8 cellular contexts compared by ENCODE assay signal in genomic region chr12:56029666-56030293, GRCh38. TPM values are rescaled to one million over a fixed set of nuclear protein-coding genes. Genes with fewer than 3 reads are reported as not detected.
DNase-seq lines count a peak whose midpoint lies in the region; ATAC-seq and TF ChIP-seq lines count a peak whose summit lies in the region.

No MANE protein-coding gene starts in this region.

- DNase-seq in SHP77 (lab: John Stamatoyannopoulos, UW) (peak; percentile 11 to 33), SHP77 treated with DMSO at 0.1 percent for 48 hours (lab: John Stamatoyannopoulos, UW) (no peak), SK-N-SH (peak; percentile 76), breast epithelium (ENCODE audit: low spot score in 2 of 2) (no peak), left lung (peak in 1 of 2 donors; percentile 38), transverse colon (peak; percentile 47), mesenteric fat pad (ENCODE audit: low spot score) (no peak)

- H3K36me3 ChIP-seq in SK-N-SH (replicated peaks in 1 of 2; ENCODE audit: control insufficient read depth in 1 of 2, insufficient read depth in 2 of 2, low read length in 1 of 2) (peaks cover 10 to 27% of the 10 kb centered on the region in 2 experiments), breast epithelium (no peaks in the 10 kb centered on the region), left lung (peaks cover 0 to 52% of the 10 kb centered on the region in 2 donors), transverse colon (no peaks in the 10 kb centered on the region)

- H3K4me1 ChIP-seq in SK-N-SH (ENCODE audit: control insufficient read depth in 1 of 2, insufficient read depth in 2 of 2, low read depth in 1 of 2, low read length in 1 of 2) (0 out of 4 replicates have a peak, but pooled peaks cover 0 to 8% of the 10 kb centered on the region in 2 experiments), breast epithelium (no peaks in the 10 kb centered on the region), left lung (peaks cover 4 to 8% of the 10 kb centered on the region in 2 donors), transverse colon (peaks cover 0 to 5% (median 0%) of the 10 kb centered on the region in 4 donors)

- H2AFZ ChIP-seq in SK-N-SH (ENCODE audit: low read depth) = 0 out of 2 replicates have a peak overlapping the region, but pooled peaks have one; percentile 39

- CTCF ChIA-PET in SK-N-SH (lab: Yijun Ruan, JAX) = interaction anchor here (0.6 to 11.8 kb wide), 22 partner anchors 9 to 300 kb away, joined by 3 to 183 read pairs (median 6); partner anchors contain the start of genes IKZF4 and SUOX

- 85% methylated on average over 6 of the region's 6 CpGs for WGBS in SK-N-SH (ENCODE audit: low lambda C conversion rate)
- 60 to 81% methylated on average over 2 to 6 of the region's 6 CpGs for WGBS in transverse colon (ENCODE audit: low coverage in 1 of 2), 2 donors

- peak; percentile 91 for ATAC-seq in left lung

- H3K9me3 ChIP-seq in SK-N-SH (no peaks in the 10 kb centered on the region), breast epithelium (no peaks in the 10 kb centered on the region), left lung (no peaks in the 10 kb centered on the region), transverse colon (no peaks in the 10 kb centered on the region)

- TF ChIP-seq CTCF in SK-N-SH (IDR thresholded peaks at IDR 0.05) (peak; percentile 86), breast epithelium (IDR thresholded peaks at IDR 0.05) (peak; percentile 49 to 61 (median 60)), left lung (IDR thresholded peaks at IDR 0.05) (peak; percentile 30 to 57), transverse colon (IDR thresholded peaks at IDR 0.05) (peak; percentile 59 to 70 (median 63))

- peaks cover 15% of the 10 kb centered on the region for H3F3A ChIP-seq in SK-N-SH (replicated peaks; ENCODE audit: insufficient read depth)

- H3K9ac ChIP-seq in SK-N-SH = no peak overlapping the region

- intact Hi-C loops in breast epithelium (cut with DNase I; ENCODE audit: low total_unique reads) (no loop called here), left lung (cut with DNase I) (no loop called here), transverse colon (cut with DNase I; ENCODE audit: low total_unique reads) (no loop called here)

- H3K4me3 ChIP-seq in SK-N-SH (ENCODE audit: low read depth in 2 of 2, low read length in 1 of 2) (no peak overlapping the region), breast epithelium (no peak overlapping the region), left lung (no peak overlapping the region), transverse colon (no peak overlapping the region)

- TF ChIP-seq EP300 in Ishikawa (IDR thresholded peaks at IDR 0.05; ENCODE audit: borderline replicate concordance) (no peak), SK-N-SH (IDR thresholded peaks at IDR 0.05; ENCODE audit: borderline replicate concordance in 1 of 2, low read depth in 1 of 2, low read length in 1 of 2) (no peak), transverse colon (IDR thresholded peaks at IDR 0.05; ENCODE audit: low read depth) (no peak)

- TF ChIP-seq POLR2A in breast epithelium (IDR thresholded peaks at IDR 0.05) = no peak
- TF ChIP-seq POLR2A in transverse colon (IDR thresholded peaks at IDR 0.05) = no peak

- in situ Hi-C loops in transverse colon (cut with MboI; ENCODE audit: low pct_ligation_motif_present in 1 of 4, low pct_unique_long_range_greater_than_20kb in 1 of 4, low sequenced_read_pairs in 3 of 4) = no loop called here

- no peaks in the 10 kb centered on the region for H3K79me2 ChIP-seq in SK-N-SH (ENCODE audit: insufficient read depth)

- peak overlapping the region; percentile 46; the same call in 1 of the 2 replicates for H3K4me2 ChIP-seq in SK-N-SH

- H4K20me1 ChIP-seq in SK-N-SH (ENCODE audit: insufficient read depth) = no peaks in the 10 kb centered on the region

- no peaks in the 10 kb centered on the region for H3K27me3 ChIP-seq in SK-N-SH (ENCODE audit: insufficient read depth)
- no peaks in the 10 kb centered on the region for H3K27me3 ChIP-seq in breast epithelium
- H3K27me3 ChIP-seq in left lung = no peaks in the 10 kb centered on the region
- H3K27me3 ChIP-seq in transverse colon = no peaks in the 10 kb centered on the region

- H3K27ac ChIP-seq in SK-N-SH (ENCODE audit: low read depth in 2 of 2, low read length in 1 of 2) (peak overlapping the region in 1 of 2 experiments; percentile 54; a peak in 1 of 4 replicates), breast epithelium (peak overlapping the region in 1 of 2 donors; percentile 61), left lung (no peak overlapping the region), transverse colon (no peak overlapping the region)

- H3K9me2 ChIP-seq in SK-N-SH = no peaks in the 10 kb centered on the region

- POLR2A ChIA-PET in SK-N-SH (lab: Yijun Ruan, JAX) = interaction anchor here (1.0 kb wide), 1 partner anchor 34 kb away, joined by 4 read pairs; no protein-coding TSS in a partner anchor

- TF ChIP-seq RAD21 in Ishikawa (IDR thresholded peaks at IDR 0.05; ENCODE audit: low read depth) (peak; percentile 68), SK-N-SH (IDR thresholded peaks at IDR 0.05; ENCODE audit: low read length) (peak; percentile 75)

TF ChIP-seq in Ishikawa, 13 proteins besides CTCF, POLR2A, EP300 and RAD21 (continues in another document):
- TF ChIP-seq EGR1 (IDR thresholded peaks at IDR 0.05) (no peak), CREB1 (IDR thresholded peaks at IDR 0.05; ENCODE audit: low read depth) (no peak), MAX (IDR thresholded peaks at IDR 0.05) (no peak), YY1 (IDR thresholded peaks at IDR 0.05; ENCODE audit: low read depth) (no peak), ZBTB7A (IDR thresholded peaks at IDR 0.05; ENCODE audit: low read depth) (no peak), TAF1 (IDR thresholded peaks at IDR 0.05; ENCODE audit: low read depth) (no peak), TCF12 (IDR thresholded peaks at IDR 0.05; ENCODE audit: low read depth) (no peak)
- TF ChIP-seq, protein P1, sequence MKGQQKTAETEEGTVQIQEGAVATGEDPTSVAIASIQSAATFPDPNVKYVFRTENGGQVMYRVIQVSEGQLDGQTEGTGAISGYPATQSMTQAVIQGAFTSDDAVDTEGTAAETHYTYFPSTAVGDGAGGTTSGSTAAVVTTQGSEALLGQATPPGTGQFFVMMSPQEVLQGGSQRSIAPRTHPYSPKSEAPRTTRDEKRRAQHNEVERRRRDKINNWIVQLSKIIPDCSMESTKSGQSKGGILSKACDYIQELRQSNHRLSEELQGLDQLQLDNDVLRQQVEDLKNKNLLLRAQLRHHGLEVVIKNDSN (IDR thresholded peaks at IDR 0.05) = no peak

TF ChIP-seq in SK-N-SH, 30 proteins besides CTCF, POLR2A, EP300 and RAD21:
- TF ChIP-seq POLR2AphosphoS5 (IDR thresholded peaks at IDR 0.05; ENCODE audit: low read depth, low read length) (no peak), SMC3 (IDR thresholded peaks at IDR 0.05; ENCODE audit: low read depth, low read length) (peak; percentile 87)

RNA-seq across cellular contexts. Expression of gene IKZF4, which starts 8.9 kb away (rescaled TPM):
- polyA plus RNA-seq in SK-N-SH (2012; rRNA removed) = 2.0 and 3.9 TPM in 2 replicates
- 2.7 and 3.5 TPM in 2 replicates for polyA plus RNA-seq in SK-N-SH (2012; cell fraction: cytosol; rRNA removed)
- polyA plus RNA-seq in SK-N-SH (2012; cell fraction: nucleus; rRNA removed) = 9.5 and 11.2 TPM in 2 replicates
- 1 to 10 TPM; 2.9 to 4.6 (median 4.2) TPM for total RNA-seq in breast epithelium
- 1 to 10 TPM; 7.5 to 8.5 TPM for total RNA-seq in left lung
- total RNA-seq in transverse colon = 1 to 10 TPM; 1.9 to 6.2 (median 3.9) TPM
- total RNA-seq in mesenteric fat pad = 25.8 TPM

RNA-seq across cellular contexts. Expression of gene RPS26, which starts 11.9 kb away (rescaled TPM):
- 1,500 and 1,782 TPM in 2 replicates for polyA plus RNA-seq in SK-N-SH (2012; rRNA removed)
- 1,649 and 1,800 TPM in 2 replicates for polyA plus RNA-seq in SK-N-SH (2012; cell fraction: cytosol; rRNA removed)
- polyA plus RNA-seq in SK-N-SH (2012; cell fraction: nucleus; rRNA removed) = 395 and 584 TPM in 2 replicates
- total RNA-seq in breast epithelium (1,000 to 10,000 TPM in 1 of 3 donors, 100 to 1,000 TPM in 2; 557 to 1,840 (median 572) TPM), left lung (10 to 100 TPM; 37.9 to 43.1 TPM), transverse colon (1,000 to 10,000 TPM in 2 of 4 donors, 100 to 1,000 TPM in 2; 283 to 2,670 (median 937) TPM), mesenteric fat pad (45.3 TPM)

RNA-seq across cellular contexts. Expression of gene SUOX, which starts 32.7 kb away (rescaled TPM):
- polyA plus RNA-seq in SK-N-SH (2012; rRNA removed) = 23.2 and 25.7 TPM in 2 replicates
- polyA plus RNA-seq in SK-N-SH (2012; cell fraction: cytosol; rRNA removed) = 14.1 and 18.3 TPM in 2 replicates
- polyA plus RNA-seq in SK-N-SH (2012; cell fraction: nucleus; rRNA removed) = 32.8 and 45.2 TPM in 2 replicates
- total RNA-seq in breast epithelium = 10 to 100 TPM; 24.6 to 30.2 (median 29.9) TPM
- 10 to 100 TPM; 26.1 to 26.3 TPM for total RNA-seq in left lung
- total RNA-seq in transverse colon = 10 to 100 TPM; 30.1 to 45.3 (median 33.9) TPM
- total RNA-seq in mesenteric fat pad = 27.7 TPM

RNA-seq across cellular contexts. Expression of gene ERBB3, which starts 50.2 kb away (rescaled TPM):
- 1.4 and 1.5 TPM in 2 replicates for polyA plus RNA-seq in SK-N-SH (2012; rRNA removed)
- polyA plus RNA-seq in SK-N-SH (2012; cell fraction: cytosol; rRNA removed) = 1.1 and 1.2 TPM in 2 replicates
- 0.99 and 1.1 TPM in 2 replicates for polyA plus RNA-seq in SK-N-SH (2012; cell fraction: nucleus; rRNA removed)
- total RNA-seq in breast epithelium = 100 to 1,000 TPM in 2 of 3 donors, under 1 TPM in 1; 0.48 to 187 (median 119) TPM
- 10 to 100 TPM; 38.6 to 88.8 TPM for total RNA-seq in left lung
- 100 to 1,000 TPM; 270 to 634 (median 340) TPM for total RNA-seq in transverse colon
- 1.9 TPM for total RNA-seq in mesenteric fat pad

RNA-seq across cellular contexts. Expression of gene RAB5B, which starts 55.9 kb away (rescaled TPM):
- 54.0 and 79.4 TPM in 2 replicates for polyA plus RNA-seq in SK-N-SH (2012; rRNA removed)
- 60.7 and 66.8 TPM in 2 replicates for polyA plus RNA-seq in SK-N-SH (2012; cell fraction: cytosol; rRNA removed)
- 40.9 and 67.0 TPM in 2 replicates for polyA plus RNA-seq in SK-N-SH (2012; cell fraction: nucleus; rRNA removed)
- total RNA-seq in breast epithelium = 10 to 100 TPM; 74.9 to 98.8 (median 75.7) TPM
- total RNA-seq in left lung = 100 to 1,000 TPM; 116 to 175 TPM
- 10 to 100 TPM; 66.3 to 97.5 (median 88.4) TPM for total RNA-seq in transverse colon
- total RNA-seq in mesenteric fat pad = 88.2 TPM

Comparison
In these comparisons a context has a peak if more than half of its experiments do, and no peak if none do; other contexts are left out.
1. DNase-seq: peak in SHP77 (2 of 2), SK-N-SH (single experiment) and transverse colon (single experiment); none in SHP77 treated with DMSO at 0.1 percent for 48 hours (single experiment), breast epithelium (0 of 2) and mesenteric fat pad (single experiment).
2. Peak in every context shown above with its lines, with median percentiles within 50 percentile points of each other: CTCF ChIP-seq.